ENCODE assay signal across 8 cellular contexts in the genomic region with DNA sequence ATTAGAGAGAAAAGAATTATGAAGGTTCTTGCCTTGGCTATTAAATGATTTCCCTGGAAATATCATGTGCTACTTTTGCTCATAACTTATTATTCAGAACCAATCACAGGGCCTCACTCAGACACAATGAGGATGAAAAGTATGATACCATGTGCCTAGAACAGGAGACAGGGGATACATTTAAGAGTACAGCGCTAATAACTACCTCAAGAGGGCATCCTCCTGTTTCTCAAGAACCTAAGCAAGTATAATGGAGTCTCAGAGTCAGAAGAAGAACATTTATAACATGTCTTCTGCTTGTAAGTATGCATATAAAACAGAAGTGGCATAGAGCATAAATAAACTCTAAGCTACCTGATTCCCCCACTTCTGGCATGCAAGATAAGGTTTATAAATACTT.
DNase-seq lines count a peak whose midpoint lies in the region; ATAC-seq and TF ChIP-seq lines count a peak whose summit lies in the region.
"Had no signal": no experiment of that assay in that cellular context is flagged by ENCODE, and none has a peak within 500 bp of the region (broad histone marks: within the 10 kb centered on the region; RNA-seq: fewer than 3 reads in every experiment).

No MANE protein-coding gene starts in this region.

- H3K4me2 ChIP-seq in HCT116 (ENCODE audit: low read length) (no peak overlapping the region), OCI-LY3 (ENCODE audit: low read length) (no peak overlapping the region), smooth muscle cell (no peak overlapping the region)

- H2AFZ ChIP-seq in HCT116 (ENCODE audit: low read depth, low read length, poor library complexity, severe bottlenecking) (peak overlapping the region; percentile 26), OCI-LY3 (ENCODE audit: low read depth, low read length) (no peak overlapping the region), smooth muscle cell (ENCODE audit: low read depth) (no peak overlapping the region)

- H3K9me2 ChIP-seq in HCT116 (ENCODE audit: insufficient read depth) = no peaks in the 10 kb centered on the region

- H3K9ac ChIP-seq in HCT116 (ENCODE audit: low read length) = no peak overlapping the region
- no peak overlapping the region for H3K9ac ChIP-seq in OCI-LY3 (ENCODE audit: low read length)
- no peak overlapping the region for H3K9ac ChIP-seq in smooth muscle cell (ENCODE audit: low read depth)

- H3F3A ChIP-seq in smooth muscle cell (ENCODE audit: low read depth) = no peaks in the 10 kb centered on the region

- CTCF ChIA-PET in HCT116 (lab: Charles Lee) = interaction anchor here (0.6 to 1.4 kb wide), 4 partner anchors 51 to 747 kb away, joined by 3 to 11 read pairs (median 3); no protein-coding TSS in a partner anchor

- H3K4me1 ChIP-seq in HCT116 (ENCODE audit: control insufficient read depth in 1 of 2, insufficient read depth in 2 of 2, low read length in 2 of 2) = no peaks in the 10 kb centered on the region
- peaks cover 8% of the 10 kb centered on the region; the same call in 1 of the 2 replicates for H3K4me1 ChIP-seq in OCI-LY3 (ENCODE audit: low read length)
- H3K4me1 ChIP-seq in smooth muscle cell (ENCODE audit: low read depth) = no peaks in the 10 kb centered on the region

- H3K9me3 ChIP-seq in HCT116 (ENCODE audit: control insufficient read depth in 1 of 2, insufficient read depth in 1 of 2, low read depth in 1 of 2, low read length in 2 of 2) (0 out of 4 replicates have a peak, but pooled peaks cover 0 to 3% of the 10 kb centered on the region in 2 experiments), OCI-LY3 (ENCODE audit: insufficient read depth, low read length) (no peaks in the 10 kb centered on the region; the same call in 1 of the 2 replicates), smooth muscle cell (replicated peaks; ENCODE audit: low read depth) (no peaks in the 10 kb centered on the region)

- H3K79me2 ChIP-seq in HCT116 (ENCODE audit: insufficient read depth, low read length) = no peaks in the 10 kb centered on the region
- H3K79me2 ChIP-seq in OCI-LY3 (ENCODE audit: low read length) = no peaks in the 10 kb centered on the region
- no peaks in the 10 kb centered on the region for H3K79me2 ChIP-seq in smooth muscle cell (ENCODE audit: low read depth)

- POLR2A ChIA-PET in HCT116 (lab: Charles Lee) = no interaction called here

- no TSS peak for BruUV-seq in HCT116 (replicated peaks; lab: Mats Ljungman, UMichigan)

- no peak for TF ChIP-seq POLR2A in HCT116 (IDR thresholded peaks at IDR 0.05; ENCODE audit: borderline replicate concordance, extremely low read depth, insufficient read depth, insufficient read length)

- intact Hi-C loops in HCT116 (cut with micrococcal nuclease) = loop anchor here (1.0 kb wide), 1 partner anchor 369 kb away; no protein-coding TSS in a partner anchor

- H3K27ac ChIP-seq in HCT116 (ENCODE audit: low read depth, low read length) (no peak overlapping the region), OCI-LY3 (ENCODE audit: low read length) (no peak overlapping the region), smooth muscle cell (ENCODE audit: low read depth) (no peak overlapping the region)
- H3K27ac ChIP-seq: epithelial cell of prostate had no signal

- H4K20me1 ChIP-seq in HCT116 (ENCODE audit: insufficient read depth) = no peaks in the 10 kb centered on the region
- no peaks in the 10 kb centered on the region for H4K20me1 ChIP-seq in OCI-LY3 (ENCODE audit: insufficient read depth, low read length)
- H4K20me1 ChIP-seq in smooth muscle cell (ENCODE audit: low read depth) = no peaks in the 10 kb centered on the region

- H3K4me3 ChIP-seq in HCT116 (replicated peaks in 1 of 2; ENCODE audit: low read depth in 1 of 2, low read length in 2 of 2) (no peak overlapping the region), OCI-LY3 (ENCODE audit: low read length) (no peak overlapping the region), fibroblast of the aortic adventitia (ENCODE audit: low read depth, low read length) (no peak overlapping the region), smooth muscle cell (no peak overlapping the region)

- H3K36me3 ChIP-seq in HCT116 (ENCODE audit: control insufficient read depth in 1 of 2, insufficient read depth in 2 of 2, low read length in 2 of 2) = no peaks in the 10 kb centered on the region
- no peaks in the 10 kb centered on the region for H3K36me3 ChIP-seq in OCI-LY3 (replicated peaks; ENCODE audit: low read depth, low read length)
- H3K36me3 ChIP-seq in smooth muscle cell (ENCODE audit: low read depth) = no peaks in the 10 kb centered on the region

- WGBS in smooth muscle cell (ENCODE audit: low lambda C conversion rate) = 19% methylated on average over 1 of the region's 1 CpG

- ATAC-seq in HCT116 = peak; percentile 93
- ATAC-seq in GM21390 (IDR thresholded peaks at IDR 0.05; ENCODE audit: unreplicated experiment) = no peak
- ATAC-seq in HG02885 (IDR thresholded peaks at IDR 0.05; ENCODE audit: poor library complexity, unreplicated experiment) = no peak
- no peak for ATAC-seq in HG02571 (IDR thresholded peaks at IDR 0.05; ENCODE audit: unreplicated experiment)

- TF ChIP-seq CTCF in HCT116 (IDR thresholded peaks at IDR 0.05 in 2 of 3, conservative IDR thresholded peaks at IDR 0.05 in 1 of 3; ENCODE audit: borderline replicate concordance in 1 of 3, insufficient read depth in 1 of 3, low read depth in 2 of 3, low read length in 2 of 3) = peak; percentile 31 to 55 (median 46); a peak in 4 of 6 replicates
- TF ChIP-seq CTCF in OCI-LY3 (IDR thresholded peaks at IDR 0.05; ENCODE audit: low read depth, low read length) = peak; percentile 67
- peak; percentile 69 for TF ChIP-seq CTCF in fibroblast of the aortic adventitia (IDR thresholded peaks at IDR 0.05; ENCODE audit: insufficient read depth, low read length)
- peak; percentile 51 for TF ChIP-seq CTCF in smooth muscle cell (IDR thresholded peaks at IDR 0.05; ENCODE audit: borderline replicate concordance, insufficient read depth, poor library complexity, severe bottlenecking)

- RAD21 ChIA-PET in HCT116 (lab: Charles Lee; ENCODE audit: low non-redundant PET in 1 of 2, low total read pairs in 2 of 2, uncharacterized antibody in 2 of 2, unreplicated experiment in 2 of 2) = interaction anchor here in 1 of 2 experiments (0.7 kb wide), 1 partner anchor 368 kb away, joined by 4 read pairs; no protein-coding TSS in a partner anchor

- DNase-seq in HCT116 (ENCODE audit: low read depth, low spot score) = peak; percentile 51
- peak; percentile 84 for DNase-seq in fibroblast of the aortic adventitia (ENCODE audit: low read depth)
- no peak for DNase-seq in smooth muscle cell (lab: John Stamatoyannopoulos, UW; ENCODE audit: unreplicated experiment)

- H3K27me3 ChIP-seq in HCT116 (ENCODE audit: insufficient read depth, low read length) (no peaks in the 10 kb centered on the region), OCI-LY3 (ENCODE audit: low read depth, low read length) (no peaks in the 10 kb centered on the region), smooth muscle cell (ENCODE audit: low read depth) (no peaks in the 10 kb centered on the region)

- TF ChIP-seq RAD21 in HCT116 (IDR thresholded peaks at IDR 0.05; ENCODE audit: low read depth) = peak; percentile 68

TF ChIP-seq in HCT116, 20 proteins besides CTCF, POLR2A, EP300 and RAD21:
- TF ChIP-seq, protein P1, sequence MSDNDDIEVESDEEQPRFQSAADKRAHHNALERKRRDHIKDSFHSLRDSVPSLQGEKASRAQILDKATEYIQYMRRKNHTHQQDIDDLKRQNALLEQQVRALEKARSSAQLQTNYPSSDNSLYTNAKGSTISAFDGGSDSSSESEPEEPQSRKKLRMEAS (IDR thresholded peaks at IDR 0.05) = peak; percentile 31; the same call in 1 of the 2 replicates
- TF ChIP-seq ZNF274 (IDR thresholded peaks at IDR 0.05; ENCODE audit: low read depth, low read length) = no peak
